1 cellular context compared by ENCODE assay signal in genomic region chr7:139663608-139664177, GRCh38.
TF ChIP-seq lines count a peak whose summit lies in the region.

No MANE protein-coding gene starts in this region.

TF ChIP-seq in GM23338, 12 proteins besides CTCF, POLR2A, EP300 and RAD21 (continued from another document):
- no peak for TF ChIP-seq REST (IDR thresholded peaks at IDR 0.05; ENCODE audit: unreplicated experiment)
- TF ChIP-seq NANOG (IDR thresholded peaks at IDR 0.05; ENCODE audit: borderline replicate concordance) = no peak
- TF ChIP-seq ZNF331 (CRISPR knock-in tag; IDR thresholded peaks at IDR 0.05; ENCODE audit: low read depth) = no peak
TF ChIP-seq in GM23338: peak in this region for 0.
